17 cellular contexts compared by ENCODE assay signal in the genomic region with DNA sequence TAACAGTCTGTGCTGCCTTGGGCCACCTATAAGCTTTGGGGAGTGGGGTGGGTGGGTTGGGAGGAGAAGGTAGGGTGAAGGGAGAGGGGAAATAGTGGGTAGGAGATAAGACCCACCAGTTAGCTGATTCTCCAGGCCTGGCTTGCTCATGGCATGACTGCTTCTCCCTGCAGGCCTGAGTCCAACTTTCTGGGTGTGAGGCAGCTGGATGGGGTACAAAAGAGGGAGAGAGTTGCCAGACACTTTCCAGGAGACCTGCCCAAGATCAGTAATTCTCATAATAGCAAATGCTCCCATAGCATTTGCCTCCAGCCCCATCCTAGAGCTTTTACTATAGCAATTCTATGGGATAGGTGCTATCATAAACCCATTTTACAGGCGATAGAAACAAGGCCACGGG. TPM values are rescaled to one million over a fixed set of nuclear protein-coding genes. Genes with fewer than 3 reads are reported as not detected.
A peak's percentile ranks its signal among the peaks of the same experiment; 100 is the strongest.
DNase-seq lines count a peak whose midpoint lies in the region; ATAC-seq and TF ChIP-seq lines count a peak whose summit lies in the region.
"Had no signal": no experiment of that assay in that cellular context is flagged by ENCODE, and none has a peak within 500 bp of the region (broad histone marks: within the 10 kb centered on the region; RNA-seq: fewer than 3 reads in every experiment).

No MANE protein-coding gene starts in this region.

- H4K8ac ChIP-seq in mesendoderm (ENCODE audit: low read depth, low read length), result no peak overlapping the region

- H3K4me1 ChIP-seq in left ventricle myocardium inferior (peaks cover 44% of the 10 kb centered on the region), mesendoderm (ENCODE audit: control insufficient read depth, low read depth, low read length) (peaks cover 25% of the 10 kb centered on the region), vagina (peaks cover 27% of the 10 kb centered on the region)
- H3K4me1 ChIP-seq: BLaER1 treated with 17β-estradiol and CSF1 and Interleukin-3, amounts not matched to agents 10 nM and 100 nM had no signal

- H3K27me3 ChIP-seq in left ventricle myocardium inferior (ENCODE audit: low read depth) (peaks cover 32% of the 10 kb centered on the region), mesendoderm (ENCODE audit: insufficient read depth, low read length, poor library complexity) (no peaks in the 10 kb centered on the region), vagina (no peaks in the 10 kb centered on the region)
- H3K27me3 ChIP-seq: Peyer's patch had no signal

- no peak overlapping the region for H2AK5ac ChIP-seq in mesendoderm (ENCODE audit: low read length)

- in situ Hi-C loops in ACHN (cut with HindIII; ENCODE audit: low pct_ligation_motif_present, low pct_unique_long_range_greater_than_20kb, low sequenced_read_pairs), result no loop called here

- H3K27ac ChIP-seq in left ventricle myocardium inferior (replicated peaks), result no peak overlapping the region
- H3K27ac ChIP-seq in mesendoderm (ENCODE audit: low read depth, low read length), result no peak overlapping the region
- peak overlapping the region; percentile 14 for H3K27ac ChIP-seq in vagina
- H3K27ac ChIP-seq: BLaER1 treated with 17β-estradiol and CSF1 and Interleukin-3, amounts not matched to agents 10 nM and 100 nM; KMS-11; Peyer's patch had no signal

- H3K79me1 ChIP-seq in mesendoderm (ENCODE audit: low read length), result peaks cover 9% of the 10 kb centered on the region

- H3K4me2 ChIP-seq in mesendoderm (ENCODE audit: low read length), result no peak overlapping the region
- H3K4me2 ChIP-seq: BLaER1 treated with 17β-estradiol and CSF1 and Interleukin-3, amounts not matched to agents 10 nM and 100 nM; KMS-11 had no signal

- no CpG with 5 or more reads among the region's 2 CpGs for WGBS in mesendoderm (ENCODE audit: extremely low coverage, insufficient coverage, low lambda C conversion rate)

- H3K4ac ChIP-seq in mesendoderm (ENCODE audit: low read depth, low read length), result no peak overlapping the region

- peak overlapping the region; percentile 54 for H3K18ac ChIP-seq in mesendoderm (ENCODE audit: low read length)

- TF ChIP-seq CTCF in left ventricle myocardium inferior (IDR thresholded peaks at IDR 0.05; ENCODE audit: borderline replicate concordance) (no peak), fibroblast of pulmonary artery (IDR thresholded peaks at IDR 0.05; ENCODE audit: low read length, missing control alignments) (no peak), vagina (IDR thresholded peaks at IDR 0.05) (no peak)

- peak overlapping the region; percentile 37 for H3K56ac ChIP-seq in mesendoderm (ENCODE audit: low read length)

- H3K9me3 ChIP-seq in left ventricle myocardium inferior (replicated peaks), result no peaks in the 10 kb centered on the region
- no peaks in the 10 kb centered on the region for H3K9me3 ChIP-seq in vagina
- H3K9me3 ChIP-seq: BLaER1 treated with 17β-estradiol and CSF1 and Interleukin-3, amounts not matched to agents 10 nM and 100 nM; HAP-1; Peyer's patch had no signal

- no peak overlapping the region for H3K23ac ChIP-seq in mesendoderm (ENCODE audit: low read length)

- H3K4me3 ChIP-seq in left ventricle myocardium inferior (no peak overlapping the region), fibroblast of pulmonary artery (replicated peaks; ENCODE audit: low read depth, low read length) (no peak overlapping the region), mesendoderm (ENCODE audit: low read length) (no peak overlapping the region), vagina (no peak overlapping the region)
- H3K4me3 ChIP-seq: BLaER1 treated with 17β-estradiol and CSF1 and Interleukin-3, amounts not matched to agents 10 nM and 100 nM; HAP-1; Peyer's patch had no signal

- no peak for TF ChIP-seq POLR2A in vagina (IDR thresholded peaks at IDR 0.05)

- H2BK120ac ChIP-seq in mesendoderm (ENCODE audit: low read depth, low read length), result no peak overlapping the region

- peaks cover 6% of the 10 kb centered on the region for H3K79me2 ChIP-seq in mesendoderm (ENCODE audit: control insufficient read depth, insufficient read depth, low read length)

- H4K5ac ChIP-seq in mesendoderm (ENCODE audit: low read length), result no peak overlapping the region

- H2BK5ac ChIP-seq in mesendoderm (ENCODE audit: low read length), result no peak overlapping the region

- ATAC-seq in Right ventricle myocardium superior (ENCODE audit: poor library complexity), result peak; percentile 86

- intact Hi-C loops in Right ventricle myocardium superior (cut with DNase I) (no loop called here), left ventricle myocardium inferior (cut with micrococcal nuclease) (no loop called here), vagina (cut with DNase I) (no loop called here)

- no peak overlapping the region for H3K9ac ChIP-seq in mesendoderm (ENCODE audit: low read length)
- H3K9ac ChIP-seq: BLaER1 treated with 17β-estradiol and CSF1 and Interleukin-3, amounts not matched to agents 10 nM and 100 nM; KMS-11 had no signal

- H3K36me3 ChIP-seq in left ventricle myocardium inferior, result no peaks in the 10 kb centered on the region
- H3K36me3 ChIP-seq in mesendoderm (ENCODE audit: control insufficient read depth, insufficient read depth, low read length), result no peaks in the 10 kb centered on the region
- no peaks in the 10 kb centered on the region for H3K36me3 ChIP-seq in vagina
- H3K36me3 ChIP-seq: BLaER1 treated with 17β-estradiol and CSF1 and Interleukin-3, amounts not matched to agents 10 nM and 100 nM; HAP-1; Peyer's patch had no signal

- peak; percentile 64 for DNase-seq in Right ventricle myocardium superior
- DNase-seq in left ventricle myocardium inferior, result no peak
- DNase-seq in fibroblast of pulmonary artery (ENCODE audit: low read depth), result peak; percentile 51
- no peak for DNase-seq in mesendoderm
- no peak for DNase-seq in vagina (ENCODE audit: extremely low spot score in 2 of 2)
- DNase-seq in ACHN, result no peak
- DNase-seq in COR-L47 (lab: John Stamatoyannopoulos, UW), result no peak
- DNase-seq in HUDEP-2 (lab: John Stamatoyannopoulos, UW; ENCODE audit: unreplicated experiment in 76 of 76), result no peak
- DNase-seq: 8988T, NCI-H1092 treated with DMSO at 0.1 percent for 48 hours, NCI-H1694 treated with DMSO at 0.1 percent for 48 hours, NCI-H2171, NCI-H510A, Peyer's patch had no signal

- no peak overlapping the region for H2BK15ac ChIP-seq in mesendoderm (replicated peaks; ENCODE audit: low read depth)

RNA-seq across cellular contexts. Expression of a gene that starts 7.7 kb away (rescaled TPM):
- 11.2 TPM for total RNA-seq in Right ventricle myocardium superior
- 31.9 TPM for total RNA-seq in left ventricle myocardium inferior
- polyA plus RNA-seq in mesendoderm (2013, experiment 1 of 2), result 8.1 TPM
- polyA plus RNA-seq in mesendoderm (2013, experiment 2 of 2), result 8.8 TPM
- 38.3 TPM for total RNA-seq in vagina

Comparison
In these comparisons a context has a peak if more than half of its experiments do, and no peak if none do; other contexts are left out.
1. DNase-seq: peak in Right ventricle myocardium superior (single experiment) and fibroblast of pulmonary artery (single experiment); none in left ventricle myocardium inferior (single experiment), mesendoderm (single experiment), vagina (0 of 2), ACHN (single experiment), COR-L47 (single experiment) and HUDEP-2 (0 of 76).